Comparison of ENCODE assay signal across 16 cellular contexts in the genomic region with DNA sequence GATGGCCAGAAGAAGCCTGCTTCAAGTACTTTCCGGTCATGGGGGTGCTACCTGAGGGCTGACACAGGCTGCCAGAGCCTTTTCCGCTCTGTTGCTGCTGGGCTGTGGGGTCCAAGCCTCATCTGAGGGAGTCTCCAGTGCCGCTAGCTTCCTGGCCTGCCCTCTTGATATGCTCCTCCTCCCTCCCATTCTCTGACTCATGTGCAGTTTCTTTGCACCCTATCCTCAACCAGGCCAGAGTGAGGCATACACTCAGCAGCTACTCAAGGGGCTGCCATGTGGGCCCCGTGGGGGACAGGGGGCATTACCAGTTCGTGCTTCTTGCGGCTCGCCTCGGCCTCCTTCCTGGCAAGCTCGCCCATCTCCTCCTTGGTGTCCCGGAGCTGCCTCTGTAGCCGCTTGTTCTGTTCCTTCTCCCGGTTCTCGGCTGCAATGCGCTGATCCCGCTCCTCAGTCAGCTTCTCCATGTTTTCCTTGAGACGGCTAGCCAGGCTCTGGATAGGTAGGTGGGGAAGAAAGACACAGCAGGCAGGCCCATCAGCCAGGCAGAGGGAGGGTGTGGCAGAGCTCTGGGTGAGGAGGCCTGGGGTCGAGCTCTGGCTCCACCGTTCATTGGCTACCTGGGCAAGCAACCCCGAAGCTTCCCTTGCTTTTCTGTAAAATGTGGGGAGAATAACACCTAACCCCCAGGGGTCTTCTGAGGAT.
"Had no signal": no experiment of that assay in that cellular context is flagged by ENCODE, and none has a peak within 500 bp of the region (broad histone marks: within the 10 kb centered on the region; RNA-seq: fewer than 3 reads in every experiment).

No MANE protein-coding gene starts in this region.

- DNase-seq: activated CD4-positive, alpha-beta T cell treated with anti-CD3 and anti-CD28 coated beads for 48 hours; activated naive CD4-positive, alpha-beta T cell treated with Interleukin-2 at 50 U/mL for 16 hours; adrenal gland; dorsolateral prefrontal cortex; hypothalamus; natural killer cell; occipital lobe; psoas muscle; spleen; stimulated activated CD4-positive, alpha-beta T cell treated with anti-CD3 and anti-CD28 coated beads, Interleukin-1b, Interleukin-23, amount 100 ng/mL, for 48 hours; stimulated activated naive CD4-positive, alpha-beta T cell; substantia nigra; WERI-Rb-1 had no signal

- H3K4me1 ChIP-seq: adrenal gland, psoas muscle, spleen had no signal

- H3K4me3 ChIP-seq: adrenal gland, dorsolateral prefrontal cortex, esophagus muscularis mucosa, psoas muscle, spleen had no signal

- H3K27me3 Mint-ChIP-seq: type B pancreatic cell had no signal

- H3K27ac ChIP-seq: adrenal gland, esophagus muscularis mucosa, psoas muscle, spleen, WERI-Rb-1 had no signal

- H3K4me3 Mint-ChIP-seq: activated T-helper 1 cell treated with anti-CD3 and anti-CD28 coated beads, Interleukin-12 subunit alpha, Interleukin-12 subunit beta, Interleukin-2, Interleukin-4 antibody, amounts not matched to agents 30 ng/mL and 10 ng/mL and 1 ng/mL, durations not matched to agents 14 hours and 24 hours and 36 hours; natural killer cell; type B pancreatic cell had no signal

- H3K27ac Mint-ChIP-seq: activated T-helper 1 cell treated with anti-CD3 and anti-CD28 coated beads, Interleukin-12 subunit alpha, Interleukin-12 subunit beta, Interleukin-2, Interleukin-4 antibody, amounts not matched to agents 30 ng/mL and 10 ng/mL and 1 ng/mL, durations not matched to agents 14 hours and 24 hours and 36 hours; natural killer cell; type B pancreatic cell had no signal

- H3K9me3 Mint-ChIP-seq: activated T-helper 1 cell treated with anti-CD3 and anti-CD28 coated beads, Interleukin-12 subunit alpha, Interleukin-12 subunit beta, Interleukin-2, Interleukin-4 antibody, amounts not matched to agents 30 ng/mL and 10 ng/mL and 1 ng/mL, durations not matched to agents 14 hours and 24 hours and 36 hours; natural killer cell; type B pancreatic cell had no signal

- H3K4me1 Mint-ChIP-seq: natural killer cell had no signal

- H3K27me3 ChIP-seq: adrenal gland, dorsolateral prefrontal cortex, esophagus muscularis mucosa, spleen had no signal

- H3K9me3 ChIP-seq: adrenal gland, esophagus muscularis mucosa, psoas muscle, spleen had no signal
